In genomic region chr2:75053484-75054112, GRCh38 we compare ENCODE assay signal across 8 cellular contexts.
DNase-seq lines count a peak whose midpoint lies in the region; ATAC-seq and TF ChIP-seq lines count a peak whose summit lies in the region.

No MANE protein-coding gene starts in this region.

- H3K79me2 ChIP-seq in mammary epithelial cell (ENCODE audit: insufficient read depth, low read length): no peaks in the 10 kb centered on the region

- H3K4me3 ChIP-seq in mammary epithelial cell (replicated peaks in 1 of 3; ENCODE audit: insufficient read depth in 1 of 3, low read depth in 2 of 3, low read length in 3 of 3): no peak overlapping the region

- WGBS in mammary epithelial cell (ENCODE audit: low coverage, missing lambda C conversion rate): 27% methylated on average over 7 of the region's 7 CpGs

- dilution Hi-C loops in mammary epithelial cell (cut with HindIII; ENCODE audit: low sequenced_read_pairs): no loop called here

- in situ Hi-C loops in mammary epithelial cell (cut with MboI; ENCODE audit: low sequenced_read_pairs in 2 of 2): no loop called here

- H3K9me3 Mint-ChIP-seq in neural crest cell: no peaks in the 10 kb centered on the region

- intact Hi-C loops in mammary epithelial cell (cut with micrococcal nuclease): loop anchor here (1.0 to 5.0 kb wide), 4 partner anchors 134 to 363 kb away; no protein-coding TSS in a partner anchor

- H3K4me1 Mint-ChIP-seq in neural crest cell: peaks cover 7% of the 10 kb centered on the region

- DNase-seq in DMS153 treated with DMSO at 0.1 percent for 48 hours (lab: John Stamatoyannopoulos, UW; ENCODE audit: unreplicated experiment): peak; percentile 89
- peak; percentile 56 for DNase-seq in NCI-H460 (ENCODE audit: extremely low read depth, low read depth)
- peak; percentile 24 for DNase-seq in mammary epithelial cell
- DNase-seq in neural crest cell (ENCODE audit: low read depth, low spot score): peak; percentile 16
- no peak for DNase-seq in HCEC 1CT
- no peak for DNase-seq in KG1 (lab: John Stamatoyannopoulos, UW)

- H3K9me3 ChIP-seq in mammary epithelial cell (replicated peaks; ENCODE audit: insufficient read depth, low read length): no peaks in the 10 kb centered on the region

- no peaks in the 10 kb centered on the region for H4K20me1 ChIP-seq in mammary epithelial cell (ENCODE audit: insufficient read depth, low read length)

- no peak overlapping the region for H3K4me2 ChIP-seq in mammary epithelial cell (ENCODE audit: insufficient read depth, low read depth, low read length)

- H3K27ac Mint-ChIP-seq in neural crest cell (ENCODE audit: unreplicated experiment): no peak overlapping the region

- H3K36me3 ChIP-seq in mammary epithelial cell (ENCODE audit: insufficient read depth, low read length): no peaks in the 10 kb centered on the region

- H3K27ac ChIP-seq in mammary epithelial cell (ENCODE audit: insufficient read depth, low read depth, low read length): no peak overlapping the region

- no peaks in the 10 kb centered on the region for H3K27me3 ChIP-seq in mammary epithelial cell (ENCODE audit: insufficient read depth, low read length)

- CTCF ChIA-PET in mammary epithelial cell (lab: Charles Lee; ENCODE audit: low non-redundant PET): no interaction called here

- H2AFZ ChIP-seq in mammary epithelial cell (ENCODE audit: low read depth, low read length): no peak overlapping the region

- no peaks in the 10 kb centered on the region for H3K4me1 ChIP-seq in mammary epithelial cell (ENCODE audit: insufficient read depth, low read length)

- peak; percentile 70 for ATAC-seq in GM18909 (IDR thresholded peaks at IDR 0.05; ENCODE audit: poor library complexity, unreplicated experiment)
- ATAC-seq in HG03060 (IDR thresholded peaks at IDR 0.05; ENCODE audit: low read depth, unreplicated experiment): peak; percentile 85

- TF ChIP-seq CTCF in mammary epithelial cell (conservative IDR thresholded peaks at IDR 0.05 in 1 of 2, IDR thresholded peaks at IDR 0.05 in 1 of 2; ENCODE audit: extremely low read depth in 1 of 2, insufficient read depth in 1 of 2, low read depth in 1 of 2, low read length in 2 of 2) (peak; percentile 76 to 90), neural crest cell (conservative IDR thresholded peaks at IDR 0.05) (peak; percentile 78)

- no TSS peak for BruUV-seq in mammary epithelial cell (replicated peaks; lab: Mats Ljungman, UMichigan)

- H3K27me3 Mint-ChIP-seq in neural crest cell (ENCODE audit: low read depth): no peaks in the 10 kb centered on the region

- H3K36me3 Mint-ChIP-seq in neural crest cell (ENCODE audit: low read depth): no peaks in the 10 kb centered on the region

- H3K9ac ChIP-seq in mammary epithelial cell (ENCODE audit: insufficient read depth, low read length): no peak overlapping the region

- H3K4me3 Mint-ChIP-seq in neural crest cell: no peak overlapping the region

Comparison
In these comparisons a context has a peak if more than half of its experiments do, and no peak if none do; other contexts are left out.
1. DNase-seq: peak in DMS153 treated with DMSO at 0.1 percent for 48 hours (single experiment), NCI-H460 (single experiment), mammary epithelial cell (single experiment) and neural crest cell (single experiment); none in HCEC 1CT (single experiment) and KG1 (single experiment).